ENCODE assay signal across 12 cellular contexts in the genomic region with DNA sequence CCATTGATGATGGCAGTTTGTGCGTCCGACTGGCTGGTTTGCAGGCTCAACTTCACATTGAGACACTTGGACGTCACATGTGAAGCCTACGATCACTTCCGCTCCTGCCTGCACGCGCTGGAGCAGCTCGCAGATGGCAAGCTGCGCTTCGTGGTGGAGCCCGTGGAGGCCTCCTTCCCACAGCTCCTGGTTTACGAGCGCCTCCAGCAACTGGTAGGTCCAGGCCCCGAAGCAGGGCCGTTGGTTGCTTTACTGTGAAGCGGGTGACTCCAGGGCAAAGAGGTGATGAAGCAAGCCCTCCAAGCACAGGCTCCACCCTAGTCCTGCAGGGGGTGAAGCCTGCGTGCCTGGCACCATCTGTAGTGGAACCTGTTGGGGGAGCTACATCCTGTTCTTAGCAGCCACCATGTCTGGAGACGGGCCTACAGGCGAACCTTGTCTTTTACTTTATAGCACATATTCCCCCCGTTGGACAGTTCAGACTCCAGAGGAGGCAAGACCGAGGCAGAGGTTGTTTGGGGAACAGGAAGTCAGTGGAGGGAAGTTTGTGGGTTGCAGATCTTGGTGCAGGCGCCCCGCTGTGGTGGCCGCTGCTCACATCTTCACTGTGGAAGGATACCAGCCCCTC. TPM values are rescaled to one million over a fixed set of nuclear protein-coding genes. Genes with fewer than 3 reads are reported as not detected.
DNase-seq lines count a peak whose midpoint lies in the region; ATAC-seq and TF ChIP-seq lines count a peak whose summit lies in the region.
"Had no signal": no experiment of that assay in that cellular context is flagged by ENCODE, and none has a peak within 500 bp of the region (broad histone marks: within the 10 kb centered on the region; RNA-seq: fewer than 3 reads in every experiment).

No MANE protein-coding gene starts in this region.

- peaks cover 3 to 8% of the 10 kb centered on the region in 2 donors for H3K4me1 ChIP-seq in naive thymus-derived CD4-positive, alpha-beta T cell (ENCODE audit: control insufficient read depth in 2 of 2, insufficient read depth in 2 of 2, low read length in 2 of 2)
- no peaks in the 10 kb centered on the region for H3K4me1 ChIP-seq in transverse colon

- in situ Hi-C loops in transverse colon (cut with MboI; ENCODE audit: low pct_ligation_motif_present in 1 of 4, low pct_unique_long_range_greater_than_20kb in 1 of 4, low sequenced_read_pairs in 3 of 4): no loop called here

- H3K9me3 Mint-ChIP-seq in CD4-positive, alpha-beta T cell: no peaks in the 10 kb centered on the region
- no peaks in the 10 kb centered on the region for H3K9me3 Mint-ChIP-seq in activated naive CD4-positive, alpha-beta T cell treated with anti-CD3 and anti-CD28 coated beads, Interleukin-2, amount 50 U/mL, for 72 hours
- no peaks in the 10 kb centered on the region for H3K9me3 Mint-ChIP-seq in naive thymus-derived CD4-positive, alpha-beta T cell

- CTCF ChIA-PET in CD4-positive, alpha-beta T cell (lab: Charles Lee): no interaction called here
- CTCF ChIA-PET in naive thymus-derived CD4-positive, alpha-beta T cell (lab: Charles Lee): interaction anchor here (1.1 to 2.2 kb wide), 4 partner anchors 10 to 364 kb away, joined by 3 to 6 read pairs (median 4); no protein-coding TSS in a partner anchor

- peak; percentile 15 for TF ChIP-seq CTCF in CD4-positive, alpha-beta T cell (IDR thresholded peaks at IDR 0.05)
- TF ChIP-seq CTCF in transverse colon (IDR thresholded peaks at IDR 0.05): no peak

- TF ChIP-seq POLR2A in transverse colon (IDR thresholded peaks at IDR 0.05): no peak

- peak overlapping the region; percentile 10 for H3K27ac ChIP-seq in CD4-positive, alpha-beta T cell (ENCODE audit: low read depth, low read length)
- H3K27ac ChIP-seq in naive thymus-derived CD4-positive, alpha-beta T cell (ENCODE audit: low read depth, low read length): no peak overlapping the region
- peak overlapping the region in 1 of 4 donors; percentile 13 for H3K27ac ChIP-seq in transverse colon

- no peak for TF ChIP-seq EP300 in transverse colon (IDR thresholded peaks at IDR 0.05; ENCODE audit: low read depth)

- no peak overlapping the region for H3K4me3 ChIP-seq in naive thymus-derived CD4-positive, alpha-beta T cell (ENCODE audit: low read length)
- no peak overlapping the region for H3K4me3 ChIP-seq in transverse colon
- H3K4me3 ChIP-seq: thoracic aorta had no signal

- 73 to 100% methylated on average over 1 to 24 of the region's 24 CpGs for WGBS in transverse colon (ENCODE audit: low coverage in 1 of 2), 2 donors

- H3K4me3 Mint-ChIP-seq in CD4-positive, alpha-beta T cell: no peak overlapping the region
- peak overlapping the region in 4 of 10 donors; percentile 8 to 56 (median 18) for H3K4me3 Mint-ChIP-seq in naive thymus-derived CD4-positive, alpha-beta T cell

- intact Hi-C loops in CD4-positive, alpha-beta T cell (cut with DNase I, micrococcal nuclease): loop anchor here in 1 of 2 experiments (2.0 kb wide), 1 partner anchor 78 kb away; no protein-coding TSS in a partner anchor
- intact Hi-C loops in naive thymus-derived CD4-positive, alpha-beta T cell (cut with micrococcal nuclease): loop anchor here (1.0 to 2.0 kb wide), 3 partner anchors 24 to 78 kb away; partner anchors contain the start of gene METTL22 (in 1 of the 2)
- intact Hi-C loops in transverse colon (cut with DNase I; ENCODE audit: low total_unique reads): no loop called here

- ATAC-seq in CD4-positive, alpha-beta T cell (ENCODE audit: poor library complexity): peak; percentile 95
- ATAC-seq in activated naive CD4-positive, alpha-beta T cell treated with anti-CD3 and anti-CD28 coated beads, Interleukin-2, amount 50 U/mL, for 72 hours: peak; percentile 35 to 51
- ATAC-seq in naive thymus-derived CD4-positive, alpha-beta T cell: peak; percentile 83
- no peak for ATAC-seq in GM21515 (IDR thresholded peaks at IDR 0.05; ENCODE audit: unreplicated experiment)

- H3K9me3 ChIP-seq in CD4-positive, alpha-beta T cell (ENCODE audit: control insufficient read depth, low read length): no peaks in the 10 kb centered on the region
- no peaks in the 10 kb centered on the region for H3K9me3 ChIP-seq in naive thymus-derived CD4-positive, alpha-beta T cell (ENCODE audit: control insufficient read depth in 2 of 3, low read length in 3 of 3)
- H3K9me3 ChIP-seq in transverse colon: no peaks in the 10 kb centered on the region
- H3K9me3 ChIP-seq: thoracic aorta had no signal

- POLR2A ChIA-PET in CD4-positive, alpha-beta T cell (lab: Charles Lee): interaction anchor here (0.7 to 1.0 kb wide), 2 partner anchors 26 to 27 kb away, joined by 3 read pairs; no protein-coding TSS in a partner anchor
- POLR2A ChIA-PET in naive thymus-derived CD4-positive, alpha-beta T cell (lab: Charles Lee): interaction anchor here (0.5 to 1.8 kb wide), 2 partner anchors 15 to 22 kb away, joined by 4 to 7 read pairs; no protein-coding TSS in a partner anchor

- H3K27me3 ChIP-seq in CD4-positive, alpha-beta T cell (ENCODE audit: control insufficient read depth, insufficient read depth, low read length): no peaks in the 10 kb centered on the region
- H3K27me3 ChIP-seq in naive thymus-derived CD4-positive, alpha-beta T cell (ENCODE audit: control insufficient read depth in 2 of 2, insufficient read depth in 2 of 2, low read length in 2 of 2): no peaks in the 10 kb centered on the region
- no peaks in the 10 kb centered on the region for H3K27me3 ChIP-seq in transverse colon

- peaks cover 81% of the 10 kb centered on the region for H3K36me3 Mint-ChIP-seq in CD4-positive, alpha-beta T cell (ENCODE audit: low read depth)
- peaks cover 29 to 35% of the 10 kb centered on the region in 2 donors for H3K36me3 Mint-ChIP-seq in activated naive CD4-positive, alpha-beta T cell treated with anti-CD3 and anti-CD28 coated beads, Interleukin-2, amount 50 U/mL, for 72 hours
- peaks cover 22 to 63% (median 45%) of the 10 kb centered on the region in 5 donors for H3K36me3 Mint-ChIP-seq in naive thymus-derived CD4-positive, alpha-beta T cell

- H3K27me3 Mint-ChIP-seq in CD4-positive, alpha-beta T cell: no peaks in the 10 kb centered on the region
- no peaks in the 10 kb centered on the region for H3K27me3 Mint-ChIP-seq in naive thymus-derived CD4-positive, alpha-beta T cell

- peak overlapping the region; percentile 33 for H3K27ac Mint-ChIP-seq in CD4-positive, alpha-beta T cell
- peak overlapping the region; percentile 1 to 92 for H3K27ac Mint-ChIP-seq in activated naive CD4-positive, alpha-beta T cell treated with anti-CD3 and anti-CD28 coated beads, Interleukin-2, amount 50 U/mL, for 72 hours
- H3K27ac Mint-ChIP-seq in naive thymus-derived CD4-positive, alpha-beta T cell: peak overlapping the region; percentile 40 to 88 (median 80)

- H3K36me3 ChIP-seq in naive thymus-derived CD4-positive, alpha-beta T cell (ENCODE audit: control insufficient read depth in 2 of 3, insufficient read depth in 3 of 3, low read length in 3 of 3): peaks cover 7 to 68% (median 12%) of the 10 kb centered on the region in 3 experiments
- H3K36me3 ChIP-seq in transverse colon: peaks cover 0 to 60% (median 28%) of the 10 kb centered on the region in 4 donors

- DNase-seq in CD4-positive, alpha-beta T cell: peak in 3 of 10 experiments; percentile 7 to 8 (median 7)
- DNase-seq in NOMO-1 treated with DMSO at 0.1 percent for 48 hours (lab: John Stamatoyannopoulos, UW; ENCODE audit: unreplicated experiment) (peak; percentile 91), transverse colon (no peak), NCI-H748 treated with DMSO at 0.1 percent for 48 hours (lab: John Stamatoyannopoulos, UW) (no peak), NCI-H345 (lab: John Stamatoyannopoulos, UW) (no peak)
- no peak for DNase-seq in activated naive CD4-positive, alpha-beta T cell treated with anti-CD3 and anti-CD28 coated beads, Interleukin-2, amount 50 U/mL, for 72 hours (ENCODE audit: low spot score in 2 of 2)
- DNase-seq in naive thymus-derived CD4-positive, alpha-beta T cell: peak in 6 of 9 donors; percentile 18 to 29 (median 24)
- DNase-seq: Calu3 had no signal

- H3K4me1 Mint-ChIP-seq in CD4-positive, alpha-beta T cell (ENCODE audit: low read depth): peaks cover 18% of the 10 kb centered on the region
- peaks cover 8 to 25% (median 16%) of the 10 kb centered on the region in 7 donors for H3K4me1 Mint-ChIP-seq in naive thymus-derived CD4-positive, alpha-beta T cell

RNA-seq across cellular contexts. Expression of gene METTL22, which starts 23.1 kb away (rescaled TPM):
- 10 to 100 TPM; 23.2 to 26.5 TPM for total RNA-seq in CD4-positive, alpha-beta T cell
- total RNA-seq in activated naive CD4-positive, alpha-beta T cell treated with anti-CD3 and anti-CD28 coated beads, Interleukin-2, amount 50 U/mL, for 72 hours: 10 to 100 TPM; 38.9 to 50.7 TPM
- 10 to 100 TPM; 28.9 to 59.4 (median 48.9) TPM for total RNA-seq in naive thymus-derived CD4-positive, alpha-beta T cell
- polyA plus RNA-seq in naive thymus-derived CD4-positive, alpha-beta T cell: 10 to 100 TPM; 16.6 to 20.9 TPM
- total RNA-seq in transverse colon: 10 to 100 TPM; 30.0 to 71.0 (median 53.9) TPM

RNA-seq across cellular contexts. Expression of gene ABAT, which starts 29.8 kb away (rescaled TPM):
- total RNA-seq in CD4-positive, alpha-beta T cell: 1 to 10 TPM; 4.1 to 4.4 TPM
- total RNA-seq in activated naive CD4-positive, alpha-beta T cell treated with anti-CD3 and anti-CD28 coated beads, Interleukin-2, amount 50 U/mL, for 72 hours: 1 to 10 TPM; 3.5 to 8.7 TPM
- total RNA-seq in naive thymus-derived CD4-positive, alpha-beta T cell: 10 to 100 TPM in 2 of 5 experiments, 1 to 10 TPM in 3; 5.4 to 11.5 (median 9.3) TPM
- 1 to 10 TPM; 1.3 to 2.9 TPM for polyA plus RNA-seq in naive thymus-derived CD4-positive, alpha-beta T cell
- 10 to 100 TPM; 15.7 to 35.2 (median 21.7) TPM for total RNA-seq in transverse colon

RNA-seq across cellular contexts. Expression of gene TMEM114, which starts 54.3 kb away (rescaled TPM):
- not detected for total RNA-seq in CD4-positive, alpha-beta T cell
- total RNA-seq in activated naive CD4-positive, alpha-beta T cell treated with anti-CD3 and anti-CD28 coated beads, Interleukin-2, amount 50 U/mL, for 72 hours: not detected
- total RNA-seq in naive thymus-derived CD4-positive, alpha-beta T cell: not detected
- not detected for polyA plus RNA-seq in naive thymus-derived CD4-positive, alpha-beta T cell
- not detected for total RNA-seq in transverse colon
- total RNA-seq: Calu3, glomerular endothelial cell, M059J, thoracic aorta had no signal

Comparison
In these comparisons a context has a peak if more than half of its experiments do, and no peak if none do; other contexts are left out.
1. DNase-seq: peak in NOMO-1 treated with DMSO at 0.1 percent for 48 hours (single experiment) and naive thymus-derived CD4-positive, alpha-beta T cell (6 of 9); none in activated naive CD4-positive, alpha-beta T cell treated with anti-CD3 and anti-CD28 coated beads, Interleukin-2, amount 50 U/mL, for 72 hours (0 of 2), transverse colon (single experiment), NCI-H748 treated with DMSO at 0.1 percent for 48 hours (single experiment) and NCI-H345 (single experiment).
2. Peak in every context shown above with its lines, with median percentiles within 50 percentile points of each other: H3K27ac Mint-ChIP-seq.